Comparison of ENCODE assay signal across 5 cellular contexts in the genomic region with DNA sequence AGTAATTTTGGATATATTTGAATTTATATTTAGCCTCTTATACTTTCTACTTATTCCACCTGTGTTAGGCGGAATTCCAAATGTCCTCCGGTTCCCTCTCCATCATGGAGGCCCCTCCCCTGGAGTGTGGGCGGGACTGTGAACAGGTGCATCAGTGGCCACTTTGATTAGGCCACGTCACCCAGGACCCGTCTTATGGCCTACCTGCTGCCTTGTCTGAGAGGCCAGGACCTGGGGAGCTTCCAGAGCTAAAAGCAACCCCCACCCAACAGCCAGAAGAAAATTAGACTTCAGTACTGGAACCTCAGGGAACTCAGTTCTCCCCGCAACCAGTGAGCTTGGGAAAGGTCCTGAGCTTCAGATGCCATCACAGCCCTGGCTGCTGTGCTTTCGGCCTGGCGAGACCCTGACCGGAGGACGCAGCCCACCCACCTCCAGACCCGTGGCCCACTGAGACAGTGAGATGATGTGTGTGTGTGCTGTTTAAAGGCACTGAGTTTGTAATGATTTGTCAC.
"Had no signal": no experiment of that assay in that cellular context is flagged by ENCODE, and none has a peak within 500 bp of the region (broad histone marks: within the 10 kb centered on the region; RNA-seq: fewer than 3 reads in every experiment).

No MANE protein-coding gene starts in this region.

- ATAC-seq: GM23338, K562 had no signal

- H3K27ac Mint-ChIP-seq: GM23338, H9 had no signal

- H3K4me1 Mint-ChIP-seq: GM23338 had no signal

- H3K4me3 ChIP-seq: GM23338, K562 had no signal

- H3K4me3 Mint-ChIP-seq: GM23338, H9 had no signal

- DNase-seq: H9, HCEC 1CT, IMR-90 had no signal
